11 cellular contexts compared by ENCODE assay signal in the genomic region with DNA sequence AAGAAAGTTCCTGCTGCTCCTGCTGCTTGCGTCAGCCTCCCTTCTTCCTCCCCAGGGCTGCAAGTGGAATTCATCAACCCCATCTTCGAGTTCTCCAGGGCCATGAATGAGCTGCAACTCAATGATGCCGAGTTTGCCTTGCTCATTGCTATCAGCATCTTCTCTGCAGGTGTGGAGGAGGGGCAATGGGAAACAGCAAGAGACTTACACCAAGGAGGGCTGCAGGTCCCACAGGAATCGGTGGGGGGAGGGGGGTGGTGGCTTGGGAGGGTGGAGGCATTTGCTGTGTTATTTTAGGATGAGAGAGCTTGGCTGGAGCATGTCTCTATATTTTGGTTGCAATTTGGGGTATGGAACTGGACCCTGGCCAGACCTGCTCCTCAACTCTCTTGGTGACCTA. TPM values are rescaled to one million over a fixed set of nuclear protein-coding genes. Genes with fewer than 3 reads are reported as not detected.
DNase-seq lines count a peak whose midpoint lies in the region; ATAC-seq and TF ChIP-seq lines count a peak whose summit lies in the region.
"Had no signal": no experiment of that assay in that cellular context is flagged by ENCODE, and none has a peak within 500 bp of the region (broad histone marks: within the 10 kb centered on the region; RNA-seq: fewer than 3 reads in every experiment).

No MANE protein-coding gene starts in this region.

- H3K36me3 Mint-ChIP-seq in CD4-positive, CD25-positive, alpha-beta regulatory T cell: no peaks in the 10 kb centered on the region

- no peak for TF ChIP-seq CTCF in colonic mucosa (IDR thresholded peaks at IDR 0.05)

- H3K4me3 Mint-ChIP-seq in CD4-positive, CD25-positive, alpha-beta regulatory T cell: peak overlapping the region in 3 of 4 donors; percentile 37 to 96 (median 89)

- no peak for ATAC-seq in CD4-positive, CD25-positive, alpha-beta regulatory T cell (ENCODE audit: low read depth in 2 of 2)
- ATAC-seq in GM21447 (IDR thresholded peaks at IDR 0.05; ENCODE audit: unreplicated experiment): no peak
- ATAC-seq: activated T-cell treated with anti-CD3 and anti-CD28 coated beads, Interleukin-2, amount 50 U/mL, for 72 hours had no signal

- no peak overlapping the region for H3K4ac ChIP-seq in neuronal stem cell (ENCODE audit: low read length)

- H3K9me3 Mint-ChIP-seq in CD4-positive, CD25-positive, alpha-beta regulatory T cell: no peaks in the 10 kb centered on the region
- H3K9me3 Mint-ChIP-seq: activated T-cell treated with anti-CD3 and anti-CD28 coated beads, Interleukin-2, amount 50 U/mL, for 72 hours had no signal

- H3K23ac ChIP-seq in neuronal stem cell (ENCODE audit: low read depth, low read length, poor library complexity): no peak overlapping the region

- H4K8ac ChIP-seq in neuronal stem cell (ENCODE audit: low read depth, low read length): no peak overlapping the region

- peaks cover 5% of the 10 kb centered on the region for H3K27me3 Mint-ChIP-seq in CD4-positive, CD25-positive, alpha-beta regulatory T cell

- H2BK120ac ChIP-seq in neuronal stem cell (ENCODE audit: low read depth, low read length): no peak overlapping the region

- no peaks in the 10 kb centered on the region for H3K27me3 ChIP-seq in CD4-positive, CD25-positive, alpha-beta regulatory T cell (ENCODE audit: control insufficient read depth, insufficient read depth, low read length)
- H3K27me3 ChIP-seq in NT2/D1 (ENCODE audit: insufficient read depth, insufficient read length) (no peaks in the 10 kb centered on the region), colonic mucosa (no peaks in the 10 kb centered on the region), neuronal stem cell (ENCODE audit: control insufficient read depth in 3 of 3, insufficient read depth in 3 of 3, low read depth in 1 of 3, low read length in 3 of 3) (no peaks in the 10 kb centered on the region)

- no peak overlapping the region for H3K18ac ChIP-seq in neuronal stem cell (ENCODE audit: low read length)

- H2BK5ac ChIP-seq in neuronal stem cell (ENCODE audit: low read length): no peak overlapping the region

- H3K14ac ChIP-seq in neuronal stem cell (ENCODE audit: low read length): no peak overlapping the region

- DNase-seq in CD4-positive, CD25-positive, alpha-beta regulatory T cell: no peak
- DNase-seq in NT2/D1 (ENCODE audit: low read depth, low spot score): no peak
- no peak for DNase-seq in colonic mucosa
- no peak for DNase-seq in neuronal stem cell (ENCODE audit: low spot score)
- DNase-seq in stimulated activated CD4-positive, alpha-beta T cell treated with anti-CD3 and anti-CD28 coated beads, Interleukin-4, amount 100 ng/mL, for 1 hour: no peak
- DNase-seq in NCI-H1092 (lab: John Stamatoyannopoulos, UW): no peak
- DNase-seq in pons (ENCODE audit: low spot score): no peak
- DNase-seq: activated T-cell treated with anti-CD3 and anti-CD28 coated beads, Interleukin-2, amount 50 U/mL, for 72 hours; NCI-H1048; T1000 had no signal

- H3K4me3 ChIP-seq in CD4-positive, CD25-positive, alpha-beta regulatory T cell (ENCODE audit: low read depth, low read length): peak overlapping the region; percentile 83
- H3K4me3 ChIP-seq in NT2/D1 (ENCODE audit: insufficient read length, low read depth): no peak overlapping the region
- H3K4me3 ChIP-seq in colonic mucosa: no peak overlapping the region
- H3K4me3 ChIP-seq in neuronal stem cell (ENCODE audit: low read length in 2 of 2): no peak overlapping the region

- peaks cover 17 to 61% (median 42%) of the 10 kb centered on the region in 4 donors for H3K4me1 Mint-ChIP-seq in CD4-positive, CD25-positive, alpha-beta regulatory T cell

- H3K79me1 ChIP-seq in neuronal stem cell (ENCODE audit: low read depth, low read length): peaks cover 2% of the 10 kb centered on the region

- H4K91ac ChIP-seq in neuronal stem cell (ENCODE audit: low read depth, low read length, poor library complexity): no peak overlapping the region

- no peak overlapping the region for H2BK12ac ChIP-seq in neuronal stem cell (ENCODE audit: low read length)

- no peaks in the 10 kb centered on the region for H3K9me3 ChIP-seq in CD4-positive, CD25-positive, alpha-beta regulatory T cell (ENCODE audit: control insufficient read depth in 2 of 2, low read length in 2 of 2)
- H3K9me3 ChIP-seq in NT2/D1 (ENCODE audit: insufficient read depth, low read length) (no peaks in the 10 kb centered on the region), colonic mucosa (no peaks in the 10 kb centered on the region), neuronal stem cell (replicated peaks in 1 of 2; ENCODE audit: control insufficient read depth in 2 of 2, insufficient read depth in 1 of 2, low read depth in 1 of 2, low read length in 2 of 2) (no peaks in the 10 kb centered on the region)

- H3K36me3 ChIP-seq in CD4-positive, CD25-positive, alpha-beta regulatory T cell (ENCODE audit: control insufficient read depth, insufficient read depth, low read length): no peaks in the 10 kb centered on the region
- H3K36me3 ChIP-seq in NT2/D1 (ENCODE audit: insufficient read depth, insufficient read length, low read length): peaks cover 7% of the 10 kb centered on the region
- no peaks in the 10 kb centered on the region for H3K36me3 ChIP-seq in colonic mucosa
- H3K36me3 ChIP-seq in neuronal stem cell (replicated peaks in 1 of 2; ENCODE audit: control insufficient read depth in 2 of 2, insufficient read depth in 2 of 2, low read length in 2 of 2): no peaks in the 10 kb centered on the region

- peak overlapping the region; percentile 95 for H2AFZ ChIP-seq in neuronal stem cell (ENCODE audit: low read length)

- intact Hi-C loops in colonic mucosa (cut with DNase I): no loop called here

- H3K27ac Mint-ChIP-seq in CD4-positive, CD25-positive, alpha-beta regulatory T cell: peak overlapping the region; percentile 93 to 98 (median 97)

- no peak overlapping the region for H2BK15ac ChIP-seq in neuronal stem cell (ENCODE audit: low read length)

- H3K9ac ChIP-seq in NT2/D1 (ENCODE audit: insufficient read length, low read depth) (peak overlapping the region; percentile 68), colonic mucosa (ENCODE audit: low read depth in 2 of 2, low read length in 2 of 2) (peak overlapping the region in 1 of 2 donors; percentile 14), neuronal stem cell (ENCODE audit: low read depth, low read length, poor library complexity) (no peak overlapping the region)

- no peak overlapping the region for H2AK5ac ChIP-seq in neuronal stem cell (ENCODE audit: low read depth, low read length)

- no peak overlapping the region for H3K27ac ChIP-seq in CD4-positive, CD25-positive, alpha-beta regulatory T cell (ENCODE audit: insufficient read depth, low read length, poor library complexity, severe bottlenecking)
- peak overlapping the region; percentile 95 for H3K27ac ChIP-seq in colonic mucosa
- H3K27ac ChIP-seq in neuronal stem cell (replicated peaks; ENCODE audit: low read length): no peak overlapping the region

- H3K4me1 ChIP-seq in CD4-positive, CD25-positive, alpha-beta regulatory T cell (ENCODE audit: control insufficient read depth, insufficient read depth, low read length, poor library complexity, severe bottlenecking): peaks cover 45% of the 10 kb centered on the region
- H3K4me1 ChIP-seq in NT2/D1 (ENCODE audit: insufficient read depth, insufficient read length) (peaks cover 16% of the 10 kb centered on the region), colonic mucosa (peaks cover 24% of the 10 kb centered on the region), neuronal stem cell (ENCODE audit: control insufficient read depth in 2 of 2, insufficient read depth in 1 of 2, low read depth in 1 of 2, low read length in 2 of 2) (peaks cover 19 to 31% of the 10 kb centered on the region in 2 donors)

- no peak overlapping the region for H3K4me2 ChIP-seq in neuronal stem cell (ENCODE audit: insufficient read depth, low read length, poor library complexity, severe bottlenecking)

- no CpG with 5 or more reads among the region's 4 CpGs for WGBS in neuronal stem cell (ENCODE audit: extremely low coverage in 2 of 2, insufficient read length in 2 of 2, insufficient replicate concordance in 1 of 2), 2 donors

RNA-seq across cellular contexts. Expression of a gene that starts 2.1 kb away (rescaled TPM):
- 179 TPM for total RNA-seq in CD4-positive, CD25-positive, alpha-beta regulatory T cell
- polyA plus RNA-seq in CD4-positive, CD25-positive, alpha-beta regulatory T cell: 10 to 100 TPM; 17.8 to 29.2 (median 23.1) TPM
- 10 to 100 TPM; 35.5 to 45.9 TPM for total RNA-seq in colonic mucosa
- 21.0 TPM for polyA plus RNA-seq in neuronal stem cell (2013, experiment 1 of 2)
- polyA plus RNA-seq in neuronal stem cell (2013, experiment 2 of 2): 16.1 TPM

RNA-seq across cellular contexts. Expression of a gene that starts 10.1 kb away (rescaled TPM):
- 5.7 TPM for total RNA-seq in CD4-positive, CD25-positive, alpha-beta regulatory T cell
- 10 to 100 TPM in 1 of 4 donors, 1 to 10 TPM in 3; 6.1 to 13.0 (median 9.3) TPM for polyA plus RNA-seq in CD4-positive, CD25-positive, alpha-beta regulatory T cell
- total RNA-seq in colonic mucosa: 10 to 100 TPM; 28.3 to 43.1 TPM
- polyA plus RNA-seq in neuronal stem cell (2013, experiment 1 of 2): 13.8 TPM
- 13.5 TPM for polyA plus RNA-seq in neuronal stem cell (2013, experiment 2 of 2)

RNA-seq across cellular contexts. Expression of a gene that starts 19.2 kb away (rescaled TPM):
- total RNA-seq in CD4-positive, CD25-positive, alpha-beta regulatory T cell: 19.0 TPM
- polyA plus RNA-seq in CD4-positive, CD25-positive, alpha-beta regulatory T cell: 10 to 100 TPM; 16.3 to 27.7 (median 17.2) TPM
- total RNA-seq in colonic mucosa: 10 to 100 TPM; 35.3 to 39.7 TPM
- polyA plus RNA-seq in neuronal stem cell (2013, experiment 1 of 2): 14.9 TPM
- polyA plus RNA-seq in neuronal stem cell (2013, experiment 2 of 2): 16.5 TPM

RNA-seq across cellular contexts. Expression of a gene that starts 53.1 kb away (rescaled TPM):
- total RNA-seq in CD4-positive, CD25-positive, alpha-beta regulatory T cell: 81.7 TPM
- 10 to 100 TPM; 55.3 to 93.9 (median 60.0) TPM for polyA plus RNA-seq in CD4-positive, CD25-positive, alpha-beta regulatory T cell
- total RNA-seq in colonic mucosa: 10 to 100 TPM; 28.0 to 46.5 TPM
- 96.5 TPM for polyA plus RNA-seq in neuronal stem cell (2013, experiment 1 of 2)
- 91.1 TPM for polyA plus RNA-seq in neuronal stem cell (2013, experiment 2 of 2)
